ENCODE assay signal across 15 cellular contexts in genomic region chr7:16975712-16976111, GRCh38.
DNase-seq lines count a peak whose midpoint lies in the region; ATAC-seq and TF ChIP-seq lines count a peak whose summit lies in the region.
"Had no signal": no experiment of that assay in that cellular context is flagged by ENCODE, and none has a peak within 500 bp of the region (broad histone marks: within the 10 kb centered on the region; RNA-seq: fewer than 3 reads in every experiment).

No MANE protein-coding gene starts in this region.

- no peak overlapping the region for H3K4me3 ChIP-seq in osteoblast (ENCODE audit: insufficient read depth, low read length)
- H3K4me3 ChIP-seq: gastroesophageal sphincter, left lung, neural progenitor cell, spleen had no signal

- H3K9me3 ChIP-seq in osteoblast (ENCODE audit: low read depth, low read length), result no peaks in the 10 kb centered on the region
- H3K9me3 ChIP-seq: gastroesophageal sphincter, left lung, spleen had no signal

- peaks cover 17% of the 10 kb centered on the region for H3K4me1 ChIP-seq in osteoblast (ENCODE audit: insufficient read depth, low read length)
- H3K4me1 ChIP-seq: gastroesophageal sphincter had no signal

- no peak overlapping the region for H2AFZ ChIP-seq in osteoblast (ENCODE audit: low read length)
- H2AFZ ChIP-seq: neural progenitor cell had no signal

- H4K20me1 ChIP-seq in osteoblast (ENCODE audit: insufficient read depth, low read length), result no peaks in the 10 kb centered on the region

- ATAC-seq in GM19372 (IDR thresholded peaks at IDR 0.05; ENCODE audit: low read depth, unreplicated experiment), result peak; percentile 59
- ATAC-seq in HG03175 (IDR thresholded peaks at IDR 0.05; ENCODE audit: unreplicated experiment), result peak; percentile 85
- ATAC-seq in GM19395 (IDR thresholded peaks at IDR 0.05; ENCODE audit: unreplicated experiment), result no peak
- ATAC-seq in SK-N-SH treated with all-trans-retinoic acid at 6 μM for 48 hours, result no peak
- ATAC-seq: activated T-cell treated with anti-CD3 and anti-CD28 coated beads, Interleukin-2, amount 50 U/mL, for 72 hours; gastroesophageal sphincter; left lung had no signal

- POLR2A ChIA-PET in GM10248 (lab: Yijun Ruan, JAX), result no interaction called here

- TF ChIP-seq CTCF in GM10248 (IDR thresholded peaks at IDR 0.05; ENCODE audit: control extremely low read depth, extremely low read depth, low read depth, missing control alignments) (no peak), osteoblast (IDR thresholded peaks at IDR 0.05; ENCODE audit: extremely low read depth, low read depth, low read length) (no peak)

- H3K79me2 ChIP-seq in osteoblast (ENCODE audit: insufficient read depth, low read length), result no peaks in the 10 kb centered on the region

- H3K4me2 ChIP-seq in osteoblast (ENCODE audit: insufficient read depth, low read length), result no peak overlapping the region
- H3K4me2 ChIP-seq: KMS-11, neural progenitor cell had no signal

- DNase-seq in GM10248 (ENCODE audit: extremely low spot score), result peak; percentile 12
- DNase-seq in SIG-M5 treated with dmso at 0.1 percent for 504 hours (lab: John Stamatoyannopoulos, UW; ENCODE audit: unreplicated experiment), result peak; percentile 73
- no peak for DNase-seq in NCI-H2227 treated with DMSO at 0.1 percent for 48 hours (lab: John Stamatoyannopoulos, UW)
- DNase-seq in osteoblast (ENCODE audit: insufficient read length, low spot score, missing footprints), result no peak
- DNase-seq: activated T-cell treated with anti-CD3 and anti-CD28 coated beads, Interleukin-2, amount 50 U/mL, for 72 hours; effector memory CD4-positive, alpha-beta T cell; left lung; spleen had no signal

- no peaks in the 10 kb centered on the region for H3K27me3 ChIP-seq in osteoblast (ENCODE audit: insufficient read depth, low read length)
- H3K27me3 ChIP-seq: gastroesophageal sphincter, left lung, neural progenitor cell, spleen had no signal

- no peak overlapping the region for H3K27ac ChIP-seq in osteoblast (ENCODE audit: low read depth, low read length)
- H3K27ac ChIP-seq: gastroesophageal sphincter, KMS-11, left lung, neural progenitor cell, spleen had no signal

- H3K36me3 ChIP-seq in osteoblast (ENCODE audit: insufficient read depth, low read length), result no peaks in the 10 kb centered on the region
- H3K36me3 ChIP-seq: gastroesophageal sphincter, left lung, neural progenitor cell, spleen had no signal

- CTCF ChIA-PET in GM10248 (lab: Yijun Ruan, JAX), result interaction anchor here (1.0 kb wide), 1 partner anchor 14 kb away, joined by 3 read pairs; no protein-coding TSS in a partner anchor

TF ChIP-seq in SK-N-SH treated with all-trans-retinoic acid at 6 μM for 48 hours, 23 proteins besides CTCF, POLR2A, EP300 and RAD21:
- TF ChIP-seq TCF4 (CRISPR knock-in tag; IDR thresholded peaks at IDR 0.05; ENCODE audit: borderline replicate concordance) (no peak), CSRNP3 (CRISPR knock-in tag; IDR thresholded peaks at IDR 0.05) (no peak), ZC3H10 (CRISPR knock-in tag; IDR thresholded peaks at IDR 0.05) (no peak), ISL1 (CRISPR knock-in tag; IDR thresholded peaks at IDR 0.05) (no peak), CREB5 (CRISPR knock-in tag; IDR thresholded peaks at IDR 0.05; ENCODE audit: low read depth) (no peak), PPARA (CRISPR knock-in tag; IDR thresholded peaks at IDR 0.05; ENCODE audit: borderline replicate concordance) (no peak), ZNF8 (CRISPR knock-in tag; IDR thresholded peaks at IDR 0.05) (no peak), ZNF565 (CRISPR knock-in tag; conservative IDR thresholded peaks at IDR 0.05; ENCODE audit: low read depth) (no peak), RARB (CRISPR knock-in tag; IDR thresholded peaks at IDR 0.05) (no peak), SNAI2 (CRISPR knock-in tag; IDR thresholded peaks at IDR 0.05) (no peak), PATZ1 (CRISPR knock-in tag; IDR thresholded peaks at IDR 0.05; ENCODE audit: borderline replicate concordance) (no peak)

Comparison
In these comparisons a context has a peak if more than half of its experiments do, and no peak if none do; other contexts are left out.
1. DNase-seq: peak in GM10248 (single experiment) and SIG-M5 treated with dmso at 0.1 percent for 504 hours (single experiment); none in NCI-H2227 treated with DMSO at 0.1 percent for 48 hours (single experiment) and osteoblast (single experiment).
2. ATAC-seq: peak in GM19372 (single experiment) and HG03175 (single experiment); none in GM19395 (single experiment) and SK-N-SH treated with all-trans-retinoic acid at 6 μM for 48 hours (single experiment).